In the genomic region with DNA sequence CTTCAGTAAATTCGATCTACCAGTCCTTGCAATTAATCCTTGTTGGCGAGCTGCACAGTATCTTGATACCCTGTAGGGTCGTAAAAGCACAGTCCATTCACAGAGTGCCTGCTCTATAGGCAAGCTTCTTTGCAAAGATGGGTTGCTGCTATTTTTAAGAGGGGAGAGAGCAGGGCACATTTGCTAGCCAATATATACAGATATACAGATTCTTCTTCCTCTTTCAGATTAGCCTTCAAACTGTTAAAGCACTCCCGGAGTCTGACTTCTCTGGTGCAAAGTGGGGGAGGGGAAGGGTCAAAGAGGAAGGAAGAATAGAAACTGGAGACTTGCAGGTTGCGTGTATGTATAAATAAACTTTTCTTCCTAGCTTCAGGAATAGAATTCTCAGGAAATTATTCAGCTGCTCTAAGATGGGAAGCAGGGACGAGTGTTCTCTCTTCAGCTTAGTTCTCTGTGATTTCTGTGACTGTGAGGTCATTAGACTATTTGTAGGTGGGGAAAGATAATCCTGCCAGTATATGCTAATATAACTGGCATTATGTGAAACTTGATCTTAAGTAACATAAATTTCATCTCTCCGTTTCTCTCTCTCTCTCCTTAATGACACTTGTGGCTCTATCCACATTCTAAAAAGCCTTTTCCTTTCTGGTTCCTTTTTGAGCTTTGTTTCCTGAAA, we compare ENCODE assay signal across 9 cellular contexts. TPM values are rescaled to one million over a fixed set of nuclear protein-coding genes. Genes with fewer than 3 reads are reported as not detected.
A peak's percentile ranks its signal among the peaks of the same experiment; 100 is the strongest.
DNase-seq lines count a peak whose midpoint lies in the region; ATAC-seq and TF ChIP-seq lines count a peak whose summit lies in the region.
"Had no signal": no experiment of that assay in that cellular context is flagged by ENCODE, and none has a peak within 500 bp of the region (broad histone marks: within the 10 kb centered on the region; RNA-seq: fewer than 3 reads in every experiment).

A gene with protein sequence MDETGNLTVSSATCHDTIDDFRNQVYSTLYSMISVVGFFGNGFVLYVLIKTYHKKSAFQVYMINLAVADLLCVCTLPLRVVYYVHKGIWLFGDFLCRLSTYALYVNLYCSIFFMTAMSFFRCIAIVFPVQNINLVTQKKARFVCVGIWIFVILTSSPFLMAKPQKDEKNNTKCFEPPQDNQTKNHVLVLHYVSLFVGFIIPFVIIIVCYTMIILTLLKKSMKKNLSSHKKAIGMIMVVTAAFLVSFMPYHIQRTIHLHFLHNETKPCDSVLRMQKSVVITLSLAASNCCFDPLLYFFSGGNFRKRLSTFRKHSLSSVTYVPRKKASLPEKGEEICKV (minus strand): TSS at position 242 of the 679 bp plus-strand sequence. CDS start 53,865 bp downstream, outside the sequence.

- peak; percentile 3 for DNase-seq in GM23338 (ENCODE audit: low spot score)
- no peak for DNase-seq in mesothelial cell of epicardium (ENCODE audit: low spot score in 2 of 2, unreplicated experiment in 2 of 2)
- no peak for DNase-seq in NCI-H1694 treated with DMSO at 0.1 percent for 48 hours (lab: John Stamatoyannopoulos, UW)
- DNase-seq in retina, result no peak
- DNase-seq in vagina (ENCODE audit: extremely low spot score in 2 of 2), result no peak
- DNase-seq in NCI-H187 (lab: John Stamatoyannopoulos, UW), result no peak

- H3K79me2 ChIP-seq in GM23338 (replicated peaks; ENCODE audit: insufficient read depth) (no peaks in the 10 kb centered on the region), OCI-LY3 (ENCODE audit: low read length) (no peaks in the 10 kb centered on the region)

- H3K27ac ChIP-seq in GM23338 (ENCODE audit: low read depth) (no peak within 1 kb of the TSS), OCI-LY3 (ENCODE audit: low read length) (peak within 1 kb of the TSS; percentile 76), vagina (no peak within 1 kb of the TSS)

- H3K36me3 Mint-ChIP-seq in GM23338 (ENCODE audit: low read depth), result no peaks in the 10 kb centered on the region
- H3K36me3 Mint-ChIP-seq in mesothelial cell of epicardium, result no peaks in the 10 kb centered on the region

- no peaks in the 10 kb centered on the region for H3K9me2 ChIP-seq in GM23338 (ENCODE audit: insufficient read depth)

- peak within 1 kb of the TSS; percentile 54 for H3K9ac ChIP-seq in OCI-LY3 (ENCODE audit: low read length)

- H3K9me3 Mint-ChIP-seq in GM23338, result no peaks in the 10 kb centered on the region
- peaks cover 25% of the 10 kb centered on the region for H3K9me3 Mint-ChIP-seq in mesothelial cell of epicardium

- no peak within 1 kb of the TSS; the same call in 1 of the 2 replicates for H3K4me2 ChIP-seq in GM23338
- peak within 1 kb of the TSS; percentile 73 for H3K4me2 ChIP-seq in OCI-LY3 (ENCODE audit: low read length)

- H3F3A ChIP-seq in GM23338 (replicated peaks; ENCODE audit: low read depth), result no peaks in the 10 kb centered on the region

- H2AFZ ChIP-seq in GM23338, result peak within 1 kb of the TSS; percentile 78; the same call in 1 of the 2 replicates
- H2AFZ ChIP-seq in OCI-LY3 (ENCODE audit: low read depth, low read length), result no peak within 1 kb of the TSS

- no peaks in the 10 kb centered on the region for H3K9me3 ChIP-seq in OCI-LY3 (ENCODE audit: insufficient read depth, low read length)
- H3K9me3 ChIP-seq in vagina, result no peaks in the 10 kb centered on the region

- ATAC-seq in GM18502 (IDR thresholded peaks at IDR 0.05; ENCODE audit: poor library complexity, unreplicated experiment), result peak; percentile 52
- ATAC-seq in GM23338, result no peak

- H3K4me3 Mint-ChIP-seq in GM23338 (no peak within 1 kb of the TSS), mesothelial cell of epicardium (peak within 1 kb of the TSS; percentile 1)

- TF ChIP-seq POLR2A in vagina (IDR thresholded peaks at IDR 0.05), result no peak

- H4K20me1 ChIP-seq in GM23338 (replicated peaks; ENCODE audit: insufficient read depth) (no peaks in the 10 kb centered on the region), OCI-LY3 (ENCODE audit: insufficient read depth, low read length) (no peaks in the 10 kb centered on the region)

- H3K4me1 Mint-ChIP-seq in GM23338 (peaks cover 21% of the 10 kb centered on the region), mesothelial cell of epicardium (peaks cover 26% of the 10 kb centered on the region)

- H3K4me3 ChIP-seq in GM23338 (no peak within 1 kb of the TSS), OCI-LY3 (ENCODE audit: low read length) (peak within 1 kb of the TSS; percentile 72), vagina (peak within 1 kb of the TSS in 1 of 2 donors; percentile 22)

- intact Hi-C loops in vagina (cut with DNase I), result no loop called here

- no peaks in the 10 kb centered on the region for H3K36me3 ChIP-seq in GM23338 (ENCODE audit: insufficient read depth)
- H3K36me3 ChIP-seq in OCI-LY3 (replicated peaks; ENCODE audit: low read depth, low read length), result no peaks in the 10 kb centered on the region
- no peaks in the 10 kb centered on the region for H3K36me3 ChIP-seq in vagina

- H3K27ac Mint-ChIP-seq in GM23338 (peak within 1 kb of the TSS; percentile 37; the same call in 1 of the 2 replicates), mesothelial cell of epicardium (peak within 1 kb of the TSS; percentile 55)

- H3K27me3 Mint-ChIP-seq in GM23338 (ENCODE audit: insufficient read depth, low read depth, poor library complexity) (peaks cover 1% of the 10 kb centered on the region), mesothelial cell of epicardium (ENCODE audit: low read depth) (no peaks in the 10 kb centered on the region)

- peaks cover 16% of the 10 kb centered on the region; the same call in 1 of the 2 replicates for H3K4me1 ChIP-seq in GM23338 (ENCODE audit: insufficient read depth)
- H3K4me1 ChIP-seq in OCI-LY3 (ENCODE audit: low read length), result peaks cover 81% of the 10 kb centered on the region
- H3K4me1 ChIP-seq in vagina, result no peaks in the 10 kb centered on the region

- TF ChIP-seq CTCF in GM23338 (conservative IDR thresholded peaks at IDR 0.05; ENCODE audit: low read depth in 2 of 2) (no peak), OCI-LY3 (IDR thresholded peaks at IDR 0.05; ENCODE audit: low read depth, low read length) (no peak), mesothelial cell of epicardium (IDR thresholded peaks at IDR 0.05; ENCODE audit: unreplicated experiment) (no peak), vagina (IDR thresholded peaks at IDR 0.05) (no peak)

- H3K27me3 ChIP-seq in GM23338 (ENCODE audit: insufficient read depth) (no peaks in the 10 kb centered on the region), OCI-LY3 (ENCODE audit: low read depth, low read length) (no peaks in the 10 kb centered on the region), vagina (no peaks in the 10 kb centered on the region)

TF ChIP-seq in GM23338, 12 proteins besides CTCF, POLR2A, EP300 and RAD21 (continues in another document):
- TF ChIP-seq, protein P1, sequence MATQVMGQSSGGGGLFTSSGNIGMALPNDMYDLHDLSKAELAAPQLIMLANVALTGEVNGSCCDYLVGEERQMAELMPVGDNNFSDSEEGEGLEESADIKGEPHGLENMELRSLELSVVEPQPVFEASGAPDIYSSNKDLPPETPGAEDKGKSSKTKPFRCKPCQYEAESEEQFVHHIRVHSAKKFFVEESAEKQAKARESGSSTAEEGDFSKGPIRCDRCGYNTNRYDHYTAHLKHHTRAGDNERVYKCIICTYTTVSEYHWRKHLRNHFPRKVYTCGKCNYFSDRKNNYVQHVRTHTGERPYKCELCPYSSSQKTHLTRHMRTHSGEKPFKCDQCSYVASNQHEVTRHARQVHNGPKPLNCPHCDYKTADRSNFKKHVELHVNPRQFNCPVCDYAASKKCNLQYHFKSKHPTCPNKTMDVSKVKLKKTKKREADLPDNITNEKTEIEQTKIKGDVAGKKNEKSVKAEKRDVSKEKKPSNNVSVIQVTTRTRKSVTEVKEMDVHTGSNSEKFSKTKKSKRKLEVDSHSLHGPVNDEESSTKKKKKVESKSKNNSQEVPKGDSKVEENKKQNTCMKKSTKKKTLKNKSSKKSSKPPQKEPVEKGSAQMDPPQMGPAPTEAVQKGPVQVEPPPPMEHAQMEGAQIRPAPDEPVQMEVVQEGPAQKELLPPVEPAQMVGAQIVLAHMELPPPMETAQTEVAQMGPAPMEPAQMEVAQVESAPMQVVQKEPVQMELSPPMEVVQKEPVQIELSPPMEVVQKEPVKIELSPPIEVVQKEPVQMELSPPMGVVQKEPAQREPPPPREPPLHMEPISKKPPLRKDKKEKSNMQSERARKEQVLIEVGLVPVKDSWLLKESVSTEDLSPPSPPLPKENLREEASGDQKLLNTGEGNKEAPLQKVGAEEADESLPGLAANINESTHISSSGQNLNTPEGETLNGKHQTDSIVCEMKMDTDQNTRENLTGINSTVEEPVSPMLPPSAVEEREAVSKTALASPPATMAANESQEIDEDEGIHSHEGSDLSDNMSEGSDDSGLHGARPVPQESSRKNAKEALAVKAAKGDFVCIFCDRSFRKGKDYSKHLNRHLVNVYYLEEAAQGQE (IDR thresholded peaks at IDR 0.05; ENCODE audit: unreplicated experiment), result no peak
- TF ChIP-seq POLR2AphosphoS5 (IDR thresholded peaks at IDR 0.05; ENCODE audit: low read depth) (no peak), ZNF331 (CRISPR knock-in tag; IDR thresholded peaks at IDR 0.05; ENCODE audit: low read depth) (no peak), EZH2 (IDR thresholded peaks at IDR 0.05; ENCODE audit: low read depth, unreplicated experiment) (no peak), EZH2phosphoT487 (IDR thresholded peaks at IDR 0.05; ENCODE audit: unreplicated experiment) (no peak), JUNB (IDR thresholded peaks at IDR 0.05; ENCODE audit: unreplicated experiment) (no peak)

RNA-seq across cellular contexts. Expression of the gene that starts here (rescaled TPM):
- total RNA-seq in GM23338 (2014; rRNA removed; shearing (Covaris generic)), result not detected in 2 replicates
- polyA plus RNA-seq in GM23338 (2016; fragmentation: Nextera tagmentation; extraction: Ambion mirVana), result not detected in 2 replicates
- total RNA-seq in mesothelial cell of epicardium (0.54 to 0.68 TPM (median 0.62 TPM) in 3 replicates), vagina (0.98 TPM)
- total RNA-seq: HT1080 had no signal

Comparison
In these comparisons a context has a peak if more than half of its experiments do, and no peak if none do; other contexts are left out.
1. Peak in DNase-seq in GM23338; RNA of the gene not detected or under 1 TPM.